In the genomic region with DNA sequence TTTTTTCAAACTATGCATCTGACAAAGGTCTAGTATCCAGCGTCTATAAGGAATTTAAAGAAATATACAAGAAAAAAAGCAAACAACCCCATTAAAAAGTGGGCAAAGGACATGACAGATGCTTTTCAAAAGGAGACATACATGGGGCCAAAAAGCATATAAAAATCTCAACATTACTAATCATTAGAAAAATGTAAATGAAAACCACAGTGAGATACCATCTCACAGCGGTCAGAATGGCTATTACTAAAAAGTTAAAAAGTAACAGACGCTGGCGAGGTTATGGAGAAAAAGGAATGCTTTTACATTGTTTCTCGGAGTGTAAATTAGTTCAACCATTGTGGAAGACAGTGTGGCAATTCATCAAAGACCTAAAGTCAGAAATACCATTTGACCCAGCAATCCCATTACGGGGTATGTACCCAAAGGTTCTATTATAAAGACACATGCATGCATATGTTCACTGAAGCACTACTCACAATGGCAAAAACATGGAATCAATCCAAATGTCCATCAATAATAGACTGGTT, we compare ENCODE assay signal across 32 cellular contexts.
"Had no signal": no experiment of that assay in that cellular context is flagged by ENCODE, and none has a peak within 500 bp of the region (broad histone marks: within the 10 kb centered on the region; RNA-seq: fewer than 3 reads in every experiment).

No MANE protein-coding gene starts in this region.

- ATAC-seq: activated CD4-positive, alpha-beta T cell treated with anti-CD3 and anti-CD28 coated beads for 36 hours; activated CD8-positive, alpha-beta memory T cell treated with anti-CD3 and anti-CD28 coated beads, Interleukin-2, amount 10 ng/mL, durations not matched to agents 7 days and 5 days; activated CD8-positive, alpha-beta T cell treated with anti-CD3 and anti-CD28 coated beads, Interleukin-2, amount 10 ng/mL, durations not matched to agents 7 days and 5 days; activated naive CD8-positive, alpha-beta T cell treated with anti-CD3 and anti-CD28 coated beads, Interleukin-2, amount 50 U/mL, for 24 hours; body of pancreas; effector memory CD8-positive, alpha-beta T cell; gastroesophageal sphincter had no signal

- H3K4me1 Mint-ChIP-seq: activated CD4-positive, alpha-beta T cell treated with anti-CD3 and anti-CD28 coated beads for 36 hours; activated CD4-positive, alpha-beta T cell treated with anti-CD3 and anti-CD28 coated beads, Interleukin-2, amount 10 ng/mL, durations not matched to agents 24 days and 14 days; activated CD8-positive, alpha-beta memory T cell treated with anti-CD3 and anti-CD28 coated beads, Interleukin-2, amount 10 ng/mL, durations not matched to agents 7 days and 5 days; activated naive CD4-positive, alpha-beta T cell treated with anti-CD3 and anti-CD28 coated beads, Interleukin-2, amount 50 U/mL, for 24 hours; activated naive CD8-positive, alpha-beta T cell treated with anti-CD3 and anti-CD28 coated beads for 36 hours; activated naive CD8-positive, alpha-beta T cell treated with anti-CD3 and anti-CD28 coated beads, Interleukin-2, amount 50 U/mL, for 24 hours had no signal

- H3K4me1 ChIP-seq: adrenal gland, body of pancreas, esophagus squamous epithelium, gastroesophageal sphincter had no signal

- H3K4me3 ChIP-seq: adrenal gland, body of pancreas, esophagus squamous epithelium, gastroesophageal sphincter had no signal

- H3K36me3 Mint-ChIP-seq: activated CD4-positive, alpha-beta memory T cell treated with anti-CD3 and anti-CD28 coated beads for 36 hours; activated CD8-positive, alpha-beta memory T cell treated with anti-CD3 and anti-CD28 coated beads, Interleukin-2, amount 10 ng/mL, durations not matched to agents 7 days and 5 days; activated naive CD4-positive, alpha-beta T cell treated with anti-CD3 and anti-CD28 coated beads, Interleukin-2, amount 50 U/mL, for 24 hours; activated naive CD8-positive, alpha-beta T cell treated with anti-CD3 and anti-CD28 coated beads for 36 hours had no signal

- H3K4me3 Mint-ChIP-seq: activated CD4-positive, alpha-beta memory T cell treated with anti-CD3 and anti-CD28 coated beads for 36 hours; activated CD4-positive, alpha-beta T cell treated with anti-CD3 and anti-CD28 coated beads for 36 hours; activated CD4-positive, alpha-beta T cell treated with anti-CD3 and anti-CD28 coated beads, Interleukin-2, amount 10 ng/mL, durations not matched to agents 24 days and 14 days; activated CD8-positive, alpha-beta memory T cell treated with anti-CD3 and anti-CD28 coated beads, Interleukin-2, amount 10 ng/mL, durations not matched to agents 7 days and 5 days; activated CD8-positive, alpha-beta T cell treated with anti-CD3 and anti-CD28 coated beads, Interleukin-2, amount 10 ng/mL, durations not matched to agents 7 days and 5 days; activated naive CD4-positive, alpha-beta T cell treated with anti-CD3 and anti-CD28 coated beads for 36 hours; activated naive CD4-positive, alpha-beta T cell treated with anti-CD3 and anti-CD28 coated beads, Interleukin-2, amount 50 U/mL, for 24 hours; activated naive CD8-positive, alpha-beta T cell treated with anti-CD3 and anti-CD28 coated beads for 36 hours; activated naive CD8-positive, alpha-beta T cell treated with anti-CD3 and anti-CD28 coated beads, Interleukin-2, amount 50 U/mL, for 24 hours; activated T-helper 1 cell treated with anti-CD3 and anti-CD28 coated beads, Interleukin-12 subunit alpha, Interleukin-12 subunit beta, Interleukin-2, Interleukin-4 antibody, amounts not matched to agents 30 ng/mL and 10 ng/mL and 1 ng/mL, durations not matched to agents 14 hours and 24 hours and 36 hours; effector memory CD8-positive, alpha-beta T cell had no signal

- H3K27me3 ChIP-seq: adrenal gland, body of pancreas, esophagus squamous epithelium, gastroesophageal sphincter had no signal

- H3K9me3 ChIP-seq: body of pancreas, esophagus squamous epithelium, gastroesophageal sphincter had no signal

- H3K27ac Mint-ChIP-seq: activated CD4-positive, alpha-beta memory T cell treated with anti-CD3 and anti-CD28 coated beads for 36 hours; activated CD4-positive, alpha-beta T cell treated with anti-CD3 and anti-CD28 coated beads for 36 hours; activated CD4-positive, alpha-beta T cell treated with anti-CD3 and anti-CD28 coated beads, Interleukin-2, amount 10 ng/mL, durations not matched to agents 24 days and 14 days; activated CD8-positive, alpha-beta memory T cell treated with anti-CD3 and anti-CD28 coated beads, Interleukin-2, amount 10 ng/mL, durations not matched to agents 7 days and 5 days; activated CD8-positive, alpha-beta T cell treated with anti-CD3 and anti-CD28 coated beads, Interleukin-2, amount 10 ng/mL, durations not matched to agents 7 days and 5 days; activated naive CD4-positive, alpha-beta T cell treated with anti-CD3 and anti-CD28 coated beads for 36 hours; activated naive CD4-positive, alpha-beta T cell treated with anti-CD3 and anti-CD28 coated beads, Interleukin-2, amount 50 U/mL, for 24 hours; activated naive CD8-positive, alpha-beta T cell treated with anti-CD3 and anti-CD28 coated beads for 36 hours; activated naive CD8-positive, alpha-beta T cell treated with anti-CD3 and anti-CD28 coated beads, Interleukin-2, amount 50 U/mL, for 24 hours; activated T-helper 1 cell treated with anti-CD3 and anti-CD28 coated beads, Interleukin-12 subunit alpha, Interleukin-12 subunit beta, Interleukin-2, Interleukin-4 antibody, amounts not matched to agents 30 ng/mL and 10 ng/mL and 1 ng/mL, durations not matched to agents 14 hours and 24 hours and 36 hours; activated T-helper 2 cell treated with anti-CD3 and anti-CD28 coated beads, Interferon-gamma antibody, Interleukin-2, Interleukin-4, amounts not matched to agents 10 μg/mL and 5 μg/mL and 100 μg/mL, durations not matched to agents 14 hours and 24 hours and 36 hours; effector memory CD8-positive, alpha-beta T cell had no signal

- H3K36me3 ChIP-seq: adrenal gland, esophagus squamous epithelium, gastroesophageal sphincter had no signal

- H3K27ac ChIP-seq: adrenal gland, body of pancreas, epithelial cell of prostate, esophagus squamous epithelium, gastroesophageal sphincter had no signal

- DNase-seq: activated CD4-positive, alpha-beta memory T cell treated with anti-CD3 and anti-CD28 coated beads for 36 hours; activated CD4-positive, alpha-beta T cell treated with anti-CD3 and anti-CD28 coated beads for 36 hours; activated CD4-positive, alpha-beta T cell treated with anti-CD3 and anti-CD28 coated beads, Interleukin-2, amount 10 ng/mL, durations not matched to agents 24 days and 14 days; activated CD4-positive, CD25-positive, alpha-beta regulatory T cell; activated CD4-positive, CD25-positive, alpha-beta regulatory T cell treated with anti-CD3 and anti-CD28 coated beads, Interleukin-2, amount 50 U/mL, for 72 hours; activated CD8-positive, alpha-beta memory T cell treated with anti-CD3 and anti-CD28 coated beads, Interleukin-2, amount 10 ng/mL, durations not matched to agents 7 days and 5 days; activated CD8-positive, alpha-beta memory T cell treated with anti-CD3 and anti-CD28 coated beads, Interleukin-2, amount 50 U/mL, for 4 hours; activated CD8-positive, alpha-beta T cell treated with anti-CD3 and anti-CD28 coated beads, Interleukin-2, amount 10 ng/mL, durations not matched to agents 7 days and 5 days; activated effector memory CD4-positive, alpha-beta T cell treated with anti-CD3 and anti-CD28 coated beads, Interleukin-2, amount 50 U/mL, for 16 hours; activated naive CD4-positive, alpha-beta T cell treated with anti-CD3 and anti-CD28 coated beads for 36 hours; activated naive CD8-positive, alpha-beta T cell treated with anti-CD3 and anti-CD28 coated beads for 36 hours; activated naive CD8-positive, alpha-beta T cell treated with anti-CD3 and anti-CD28 coated beads, Interleukin-2, amount 50 U/mL, for 24 hours; activated T-cell treated with anti-CD3 and anti-CD28 coated beads, Interleukin-2, amount 50 U/mL, for 1 hour; activated T-cell treated with anti-CD3 and anti-CD28 coated beads, Interleukin-2, amount 50 U/mL, for 48 hours; adrenal gland; amygdala; aorta; body of pancreas; caudate nucleus; cortex of kidney; dermis blood vessel endothelial cell; effector CD4-positive, alpha-beta T cell; effector memory CD8-positive, alpha-beta T cell; esophagus squamous epithelium; foreskin melanocyte; head of caudate nucleus; T-helper 2 cell had no signal

- H3K27me3 Mint-ChIP-seq: activated CD4-positive, alpha-beta memory T cell treated with anti-CD3 and anti-CD28 coated beads for 36 hours; activated CD4-positive, alpha-beta T cell treated with anti-CD3 and anti-CD28 coated beads for 36 hours; activated CD4-positive, alpha-beta T cell treated with anti-CD3 and anti-CD28 coated beads, Interleukin-2, amount 10 ng/mL, durations not matched to agents 24 days and 14 days; activated CD8-positive, alpha-beta memory T cell treated with anti-CD3 and anti-CD28 coated beads, Interleukin-2, amount 10 ng/mL, durations not matched to agents 7 days and 5 days; activated naive CD4-positive, alpha-beta T cell treated with anti-CD3 and anti-CD28 coated beads, Interleukin-2, amount 50 U/mL, for 24 hours; activated naive CD8-positive, alpha-beta T cell treated with anti-CD3 and anti-CD28 coated beads for 36 hours; activated naive CD8-positive, alpha-beta T cell treated with anti-CD3 and anti-CD28 coated beads, Interleukin-2, amount 50 U/mL, for 24 hours; effector memory CD8-positive, alpha-beta T cell had no signal
